In the genomic region with DNA sequence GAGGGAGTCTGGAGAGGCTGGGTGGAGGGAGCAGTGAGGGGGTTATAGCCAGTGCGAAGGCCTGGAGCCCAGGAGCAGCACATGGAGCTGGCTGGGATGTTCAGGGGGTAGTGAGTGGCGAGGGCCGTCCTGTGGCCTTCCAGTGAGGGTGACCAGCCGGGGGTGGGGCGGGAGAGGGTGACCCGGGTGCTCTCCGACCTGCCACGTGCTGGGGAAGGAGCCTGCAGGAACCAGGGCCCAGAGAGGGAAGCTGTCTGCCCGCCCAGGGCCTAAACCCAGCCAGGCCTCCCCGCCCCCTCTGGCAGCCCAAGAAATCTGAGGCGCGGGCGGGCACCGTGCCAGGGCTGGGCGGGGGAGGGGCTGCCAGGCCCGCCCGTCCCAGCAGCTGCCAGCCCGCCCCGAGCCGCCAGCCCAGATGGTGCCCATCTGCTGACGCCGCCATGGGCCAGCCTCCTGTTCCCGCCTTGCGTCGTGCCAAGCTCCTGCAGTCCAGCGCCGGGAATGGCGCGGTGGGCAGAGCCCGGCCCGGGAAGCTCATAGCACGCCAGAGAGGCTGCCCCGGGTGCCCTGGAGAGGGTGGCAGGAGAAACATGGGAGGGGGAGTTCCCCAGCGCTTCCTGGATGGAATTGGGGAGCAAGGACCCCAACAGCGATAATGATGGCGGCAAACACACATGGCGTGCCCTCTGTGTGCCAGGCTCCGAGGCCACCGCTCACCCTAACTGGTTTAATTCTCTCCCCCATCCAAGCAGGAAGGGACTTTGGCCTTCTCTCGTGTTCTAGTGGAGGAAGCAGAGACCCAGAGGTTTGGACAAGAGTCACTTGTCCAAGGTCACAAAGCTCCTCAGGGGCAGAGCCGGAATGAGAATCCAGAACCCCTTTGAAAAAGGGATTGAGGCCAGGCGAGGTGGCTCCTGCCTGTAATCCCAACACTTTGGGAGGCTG, we compare ENCODE assay signal across 9 cellular contexts. TPM values are rescaled to one million over a fixed set of nuclear protein-coding genes. Genes with fewer than 3 reads are reported as not detected.
DNase-seq lines count a peak whose midpoint lies in the region; ATAC-seq and TF ChIP-seq lines count a peak whose summit lies in the region.
"Had no signal": no experiment of that assay in that cellular context is flagged by ENCODE, and none has a peak within 500 bp of the region (broad histone marks: within the 10 kb centered on the region; RNA-seq: fewer than 3 reads in every experiment).

No MANE protein-coding gene starts in this region.

- H3K4me1 Mint-ChIP-seq in CD4-positive, alpha-beta T cell (ENCODE audit: low read depth), result peaks cover 4% of the 10 kb centered on the region

- no peak overlapping the region for H3K4me3 Mint-ChIP-seq in CD4-positive, alpha-beta T cell

- no peak for TF ChIP-seq POLR2A in GM18505 (IDR thresholded peaks at IDR 0.05; ENCODE audit: borderline replicate concordance, extremely low read depth, insufficient read depth, insufficient read length)

- peaks cover 0 to 19% of the 10 kb centered on the region in 2 donors for H3K36me3 ChIP-seq in lung (ENCODE audit: control insufficient read depth in 2 of 2, insufficient read depth in 2 of 2, low read length in 2 of 2)

- ATAC-seq in lung (ENCODE audit: insufficient read depth, low FRiP score), result peak; percentile 56
- no peak for ATAC-seq in CD4-positive, alpha-beta T cell (ENCODE audit: poor library complexity)
- no peak for ATAC-seq in GM18502 (IDR thresholded peaks at IDR 0.05; ENCODE audit: poor library complexity, unreplicated experiment)
- no peak for ATAC-seq in GM18505 (IDR thresholded peaks at IDR 0.05; ENCODE audit: unreplicated experiment)
- ATAC-seq in HG03039 (IDR thresholded peaks at IDR 0.05; ENCODE audit: unreplicated experiment), result no peak

- peak overlapping the region; percentile 82 to 84 for H3K27ac ChIP-seq in lung (ENCODE audit: low read depth in 1 of 2, low read length in 1 of 2)
- H3K27ac ChIP-seq in CD4-positive, alpha-beta T cell (ENCODE audit: low read depth, low read length), result no peak overlapping the region
- H3K27ac ChIP-seq: 22Rv1 had no signal

- H3K9me3 ChIP-seq in lung (ENCODE audit: control insufficient read depth in 2 of 2, insufficient read depth in 1 of 2, low read length in 1 of 2), result no peaks in the 10 kb centered on the region
- no peaks in the 10 kb centered on the region for H3K9me3 ChIP-seq in CD4-positive, alpha-beta T cell (ENCODE audit: control insufficient read depth, low read length)

- H3K4me1 ChIP-seq in lung (ENCODE audit: control insufficient read depth in 2 of 2, insufficient read depth in 2 of 2, low read length in 2 of 2), result peaks cover 0 to 31% of the 10 kb centered on the region in 2 donors

- no peaks in the 10 kb centered on the region for H3K27me3 Mint-ChIP-seq in CD4-positive, alpha-beta T cell

- no peaks in the 10 kb centered on the region for H3K27me3 ChIP-seq in lung (ENCODE audit: control insufficient read depth, insufficient read depth)
- H3K27me3 ChIP-seq in CD4-positive, alpha-beta T cell (ENCODE audit: control insufficient read depth, insufficient read depth, low read length), result no peaks in the 10 kb centered on the region

- POLR2A ChIA-PET in CD4-positive, alpha-beta T cell (lab: Charles Lee), result no interaction called here

- no peaks in the 10 kb centered on the region for H3K9me3 Mint-ChIP-seq in CD4-positive, alpha-beta T cell

- CTCF ChIA-PET in CD4-positive, alpha-beta T cell (lab: Charles Lee), result no interaction called here

- H3K36me3 Mint-ChIP-seq in CD4-positive, alpha-beta T cell (ENCODE audit: low read depth), result peaks cover 4% of the 10 kb centered on the region

- H3K4me3 ChIP-seq in lung, result no peak overlapping the region

- intact Hi-C loops in CD4-positive, alpha-beta T cell (cut with DNase I, micrococcal nuclease), result no loop called here

- H3K27ac Mint-ChIP-seq in CD4-positive, alpha-beta T cell, result no peak overlapping the region

- DNase-seq in NCI-H1417 (lab: John Stamatoyannopoulos, UW) (peak in 2 of 3 experiments; percentile 87 to 92), NCI-H1417 treated with DMSO at 0.1 percent for 48 hours (lab: John Stamatoyannopoulos, UW) (no peak), cerebellum (ENCODE audit: low spot score) (peak; percentile 94), lung (ENCODE audit: low spot score) (peak; percentile 81)
- DNase-seq in CD4-positive, alpha-beta T cell, result no peak

- TF ChIP-seq CTCF in lung (IDR thresholded peaks at IDR 0.05; ENCODE audit: control extremely low read depth, extremely low read depth), result no peak
- TF ChIP-seq CTCF in CD4-positive, alpha-beta T cell (IDR thresholded peaks at IDR 0.05), result no peak

- 37 to 63% methylated on average over 31 to 42 of the region's 42 CpGs for WGBS in lung, 2 donors

RNA-seq across cellular contexts. Expression of a gene that starts 21.5 kb away (rescaled TPM):
- total RNA-seq in cerebellum (7.3 TPM), lung (100 to 1,000 TPM in 1 of 2 donors, 10 to 100 TPM in 1; 43.9 to 208 TPM)
- 10 to 100 TPM; 40.4 to 55.6 TPM for polyA plus RNA-seq in lung
- total RNA-seq in CD4-positive, alpha-beta T cell, result 10 to 100 TPM; 22.1 to 22.2 TPM

Comparison
In these comparisons a context has a peak if more than half of its experiments do, and no peak if none do; other contexts are left out.
1. DNase-seq: peak in NCI-H1417 (2 of 3), cerebellum (single experiment) and lung (single experiment); none in NCI-H1417 treated with DMSO at 0.1 percent for 48 hours (single experiment) and CD4-positive, alpha-beta T cell (0 of 10).